12 cellular contexts compared by ENCODE assay signal in genomic region chr11:5712507-5712906, GRCh38. TPM values are rescaled to one million over a fixed set of nuclear protein-coding genes. Genes with fewer than 3 reads are reported as not detected.
DNase-seq lines count a peak whose midpoint lies in the region; ATAC-seq and TF ChIP-seq lines count a peak whose summit lies in the region.
"Had no signal": no experiment of that assay in that cellular context is flagged by ENCODE, and none has a peak within 500 bp of the region (broad histone marks: within the 10 kb centered on the region; RNA-seq: fewer than 3 reads in every experiment).

No MANE protein-coding gene starts in this region.

- no peaks in the 10 kb centered on the region for H3K27me3 Mint-ChIP-seq in activated CD4-positive, alpha-beta T cell treated with anti-CD3 and anti-CD28 coated beads for 36 hours
- no peaks in the 10 kb centered on the region for H3K27me3 Mint-ChIP-seq in endothelial cell (ENCODE audit: unreplicated experiment)
- H3K27me3 Mint-ChIP-seq in stimulated activated naive B cell treated with anti-CD40 and anti-IgM and Interleukin-4, amounts not matched to agents 10 μg/mL and 1 μg/mL and 100 μg/mL, for 72 hours, result no peaks in the 10 kb centered on the region
- H3K27me3 Mint-ChIP-seq: CD8-positive, alpha-beta memory T cell had no signal

- no peaks in the 10 kb centered on the region for H3K9me2 ChIP-seq in MM.1S (replicated peaks; ENCODE audit: insufficient read depth, low read length)

- peaks cover 21% of the 10 kb centered on the region for H3K36me3 Mint-ChIP-seq in activated CD4-positive, alpha-beta T cell treated with anti-CD3 and anti-CD28 coated beads for 36 hours (ENCODE audit: low read depth)
- H3K36me3 Mint-ChIP-seq in endothelial cell (ENCODE audit: low read depth, unreplicated experiment), result peaks cover 14% of the 10 kb centered on the region
- H3K36me3 Mint-ChIP-seq in stimulated activated naive B cell treated with anti-CD40 and anti-IgM and Interleukin-4, amounts not matched to agents 10 μg/mL and 1 μg/mL and 100 μg/mL, for 72 hours, result peaks cover 8 to 12% of the 10 kb centered on the region in 2 donors

- H3K4me1 Mint-ChIP-seq in activated CD4-positive, alpha-beta T cell treated with anti-CD3 and anti-CD28 coated beads for 36 hours, result peaks cover 3% of the 10 kb centered on the region
- H3K4me1 Mint-ChIP-seq in endothelial cell (ENCODE audit: unreplicated experiment), result peaks cover 6% of the 10 kb centered on the region
- peaks cover 2 to 11% of the 10 kb centered on the region in 2 donors for H3K4me1 Mint-ChIP-seq in stimulated activated naive B cell treated with anti-CD40 and anti-IgM and Interleukin-4, amounts not matched to agents 10 μg/mL and 1 μg/mL and 100 μg/mL, for 72 hours
- H3K4me1 Mint-ChIP-seq: CD8-positive, alpha-beta memory T cell had no signal

- no peaks in the 10 kb centered on the region for H4K20me1 ChIP-seq in MM.1S (ENCODE audit: insufficient read depth, low read length)

- H3K27me3 ChIP-seq in MM.1S (replicated peaks; ENCODE audit: insufficient read depth, low read length), result no peaks in the 10 kb centered on the region
- H3K27me3 ChIP-seq in SJCRH30, result no peaks in the 10 kb centered on the region

- H3K4me1 ChIP-seq in MM.1S (ENCODE audit: low read length) (no peaks in the 10 kb centered on the region), SJCRH30 (no peaks in the 10 kb centered on the region)

- no peaks in the 10 kb centered on the region for H3K9me3 ChIP-seq in MM.1S (replicated peaks; ENCODE audit: insufficient read depth, low read length)
- no peaks in the 10 kb centered on the region for H3K9me3 ChIP-seq in SJCRH30 (replicated peaks)

- no peak overlapping the region for H3K9ac ChIP-seq in MM.1S (ENCODE audit: low read length)

- H3K79me2 ChIP-seq in MM.1S (ENCODE audit: low read length), result no peaks in the 10 kb centered on the region

- no peak overlapping the region for H3K27ac Mint-ChIP-seq in activated CD4-positive, alpha-beta T cell treated with anti-CD3 and anti-CD28 coated beads for 36 hours
- no peak overlapping the region for H3K27ac Mint-ChIP-seq in endothelial cell (ENCODE audit: unreplicated experiment)
- no peak overlapping the region for H3K27ac Mint-ChIP-seq in stimulated activated naive B cell treated with anti-CD40 and anti-IgM and Interleukin-4, amounts not matched to agents 10 μg/mL and 1 μg/mL and 100 μg/mL, for 72 hours

- H3K4me3 ChIP-seq in MM.1S (ENCODE audit: low read length) (no peak overlapping the region), SJCRH30 (no peak overlapping the region)

- TF ChIP-seq CTCF in MM.1S (IDR thresholded peaks at IDR 0.05; ENCODE audit: low read length) (peak; percentile 27), endothelial cell (IDR thresholded peaks at IDR 0.05; ENCODE audit: unreplicated experiment) (peak; percentile 59)

- intact Hi-C loops in activated CD4-positive, alpha-beta T cell treated with anti-CD3 and anti-CD28 coated beads for 36 hours (cut with DNase I, micrococcal nuclease), result loop anchor here in 1 of 2 experiments (1.0 to 5.0 kb wide), 2 partner anchors 112 to 235 kb away; no protein-coding TSS in a partner anchor

- H3K4me3 Mint-ChIP-seq in activated CD4-positive, alpha-beta T cell treated with anti-CD3 and anti-CD28 coated beads for 36 hours, result no peak overlapping the region
- H3K4me3 Mint-ChIP-seq in endothelial cell (ENCODE audit: unreplicated experiment), result no peak overlapping the region
- H3K4me3 Mint-ChIP-seq in stimulated activated naive B cell treated with anti-CD40 and anti-IgM and Interleukin-4, amounts not matched to agents 10 μg/mL and 1 μg/mL and 100 μg/mL, for 72 hours, result no peak overlapping the region
- H3K4me3 Mint-ChIP-seq: CD8-positive, alpha-beta memory T cell had no signal

- peak; percentile 49 for ATAC-seq in activated CD4-positive, alpha-beta T cell treated with anti-CD3 and anti-CD28 coated beads for 36 hours
- peak; percentile 38 to 48 for ATAC-seq in stimulated activated naive B cell treated with anti-CD40 and anti-IgM and Interleukin-4, amounts not matched to agents 10 μg/mL and 1 μg/mL and 100 μg/mL, for 72 hours (replicated peaks)
- no peak for ATAC-seq in HG03520 (IDR thresholded peaks at IDR 0.05; ENCODE audit: unreplicated experiment)

- no peaks in the 10 kb centered on the region for H3K36me3 ChIP-seq in MM.1S (replicated peaks; ENCODE audit: insufficient read depth, low read length)
- H3K36me3 ChIP-seq in SJCRH30, result no peaks in the 10 kb centered on the region

- peaks cover 2% of the 10 kb centered on the region for H3K9me3 Mint-ChIP-seq in activated CD4-positive, alpha-beta T cell treated with anti-CD3 and anti-CD28 coated beads for 36 hours (ENCODE audit: low read depth)
- no peaks in the 10 kb centered on the region for H3K9me3 Mint-ChIP-seq in endothelial cell (ENCODE audit: unreplicated experiment)
- H3K9me3 Mint-ChIP-seq in stimulated activated naive B cell treated with anti-CD40 and anti-IgM and Interleukin-4, amounts not matched to agents 10 μg/mL and 1 μg/mL and 100 μg/mL, for 72 hours, result no peaks in the 10 kb centered on the region

- CTCF ChIA-PET in activated CD4-positive, alpha-beta T cell treated with anti-CD3 and anti-CD28 coated beads for 36 hours (lab: Charles Lee), result interaction anchor here (0.5 to 1.6 kb wide), 5 partner anchors 11 to 113 kb away, joined by 3 to 7 read pairs (median 4); partner anchors contain the start of gene TRIM5

- no peak overlapping the region for H2AFZ ChIP-seq in MM.1S (ENCODE audit: low read length)

- H3F3A ChIP-seq in MM.1S (ENCODE audit: insufficient read depth, low read length), result no peaks in the 10 kb centered on the region

- no peak overlapping the region for H3K27ac ChIP-seq in MM.1S (ENCODE audit: low read length)
- H3K27ac ChIP-seq in SJCRH30, result no peak overlapping the region

- no peak for DNase-seq in activated CD4-positive, alpha-beta T cell treated with anti-CD3 and anti-CD28 coated beads for 36 hours
- no peak for DNase-seq in activated CD4-positive, alpha-beta T cell treated with anti-CD3 and anti-CD28 coated beads, Interleukin-2, amount 50 U/mL, for 4 hours
- DNase-seq in MM.1S, result no peak
- DNase-seq in endothelial cell (ENCODE audit: low spot score), result no peak
- no peak for DNase-seq in stimulated activated naive B cell treated with anti-CD40 and anti-IgM and Interleukin-4, amounts not matched to agents 10 μg/mL and 1 μg/mL and 100 μg/mL, for 72 hours
- DNase-seq in occipital lobe (lab: John Stamatoyannopoulos, UW), result no peak
- no peak for DNase-seq in SJCRH30
- DNase-seq: nucleus accumbens, Right ventricle myocardium superior had no signal

- POLR2A ChIA-PET in activated CD4-positive, alpha-beta T cell treated with anti-CD3 and anti-CD28 coated beads for 36 hours (lab: Charles Lee), result no interaction called here

- no peak overlapping the region for H3K4me2 ChIP-seq in MM.1S (ENCODE audit: low read depth, low read length)

RNA-seq across cellular contexts. Expression of gene TRIM22, which starts 22.9 kb away (rescaled TPM):
- total RNA-seq in activated CD4-positive, alpha-beta T cell treated with anti-CD3 and anti-CD28 coated beads for 36 hours, result 100 to 1,000 TPM in 1 of 2 experiments, 10 to 100 TPM in 1; 73.4 to 101 TPM
- total RNA-seq in endothelial cell (ENCODE audit: unreplicated experiment) (1.2 TPM), occipital lobe (11.2 TPM)
- 0.30 and 0.65 TPM in 2 replicates for total RNA-seq in SJCRH30 (2014; rRNA removed; shearing (Covaris generic))

RNA-seq across cellular contexts. Expression of gene OR56B1, which starts 23.7 kb away (rescaled TPM):
- under 1 TPM; 0.14 to 0.16 TPM for total RNA-seq in activated CD4-positive, alpha-beta T cell treated with anti-CD3 and anti-CD28 coated beads for 36 hours
- total RNA-seq in endothelial cell (ENCODE audit: unreplicated experiment) (not detected), occipital lobe (not detected)
- total RNA-seq in SJCRH30 (2014; rRNA removed; shearing (Covaris generic)), result not detected in 2 replicates
- total RNA-seq: cardiac septum; CD8-positive, alpha-beta memory T cell; Right ventricle myocardium superior had no signal

RNA-seq across cellular contexts. Expression of gene TRIM5, which starts 27.6 kb away (rescaled TPM):
- total RNA-seq in activated CD4-positive, alpha-beta T cell treated with anti-CD3 and anti-CD28 coated beads for 36 hours, result 10 to 100 TPM; 16.4 to 17.9 TPM
- 114 TPM for total RNA-seq in endothelial cell (ENCODE audit: unreplicated experiment)
- 3.9 TPM for total RNA-seq in occipital lobe
- total RNA-seq in SJCRH30 (2014; rRNA removed; shearing (Covaris generic)), result 10.2 and 10.5 TPM in 2 replicates

RNA-seq across cellular contexts. Expression of gene OR52N4, which starts 41.5 kb away (rescaled TPM):
- total RNA-seq in activated CD4-positive, alpha-beta T cell treated with anti-CD3 and anti-CD28 coated beads for 36 hours, result under 1 TPM; 0.23 to 0.70 TPM
- not detected for total RNA-seq in endothelial cell (ENCODE audit: unreplicated experiment)
- not detected for total RNA-seq in occipital lobe
- not detected in 2 replicates for total RNA-seq in SJCRH30 (2014; rRNA removed; shearing (Covaris generic))
- total RNA-seq: cardiac septum, Right ventricle myocardium superior had no signal
